ENCODE assay signal across 10 cellular contexts in the genomic region with DNA sequence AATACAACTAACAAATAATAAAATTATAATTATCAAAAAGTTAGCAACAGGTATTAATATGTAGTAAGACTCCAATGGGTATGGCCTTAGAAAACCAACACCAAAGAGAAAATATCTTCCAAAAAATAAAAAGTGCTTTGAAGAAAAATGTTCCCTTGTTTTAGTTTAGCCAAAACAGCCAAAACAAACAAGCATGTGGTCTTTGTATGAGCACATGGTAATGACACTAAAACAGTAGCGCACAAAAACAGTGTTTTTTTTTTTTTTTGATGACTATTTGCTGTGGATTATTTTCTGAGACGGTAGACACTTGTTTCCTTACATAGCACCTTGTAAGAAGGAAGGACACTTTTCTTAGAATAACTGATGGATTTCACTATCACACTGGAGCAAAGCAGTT.
"Had no signal": no experiment of that assay in that cellular context is flagged by ENCODE, and none has a peak within 500 bp of the region (broad histone marks: within the 10 kb centered on the region; RNA-seq: fewer than 3 reads in every experiment).

No MANE protein-coding gene starts in this region.

- ATAC-seq: HCT116, K562 had no signal

- DNase-seq: GM23248, GOT3, H7, HFFc6, IMR-90, KG1 had no signal

- H3K4me1 ChIP-seq: HAP-1 had no signal

- H3K9me3 ChIP-seq: HAP-1 had no signal

- H3K4me3 ChIP-seq: GM23248, HAP-1, K562 had no signal

- H3K9ac ChIP-seq: GM23248 had no signal

- H3K27ac ChIP-seq: GM23248, HL-60 had no signal

- H2AFZ ChIP-seq: GM23248 had no signal

- H3K36me3 ChIP-seq: HAP-1 had no signal

- FAIRE-seq: K562 had no signal
